Comparison of ENCODE assay signal across 13 cellular contexts in genomic region chr14:68665792-68666195, GRCh38.
A peak's percentile ranks its signal among the peaks of the same experiment; 100 is the strongest.
DNase-seq lines count a peak whose midpoint lies in the region; ATAC-seq, FAIRE-seq and TF ChIP-seq lines count a peak whose summit lies in the region.
"Had no signal": no experiment of that assay in that cellular context is flagged by ENCODE, and none has a peak within 500 bp of the region (broad histone marks: within the 10 kb centered on the region; RNA-seq: fewer than 3 reads in every experiment).

No MANE protein-coding gene starts in this region.

- ATAC-seq in GM12878, result no peak
- ATAC-seq in HG03108 (IDR thresholded peaks at IDR 0.05; ENCODE audit: unreplicated experiment), result no peak
- ATAC-seq in activated naive CD4-positive, alpha-beta T cell treated with anti-CD3 and anti-CD28 coated beads, Interleukin-2, amount 50 U/mL, for 72 hours, result no peak

- H3K9me3 ChIP-seq in GM12878 (replicated peaks; ENCODE audit: control insufficient read depth, insufficient read depth, low read length) (no peaks in the 10 kb centered on the region), mucosa of rectum (ENCODE audit: control insufficient read depth in 2 of 2, low read length in 2 of 2) (no peaks in the 10 kb centered on the region), thymus (ENCODE audit: control insufficient read depth) (no peaks in the 10 kb centered on the region)

- no TSS peak for BruUV-seq in GM12878 (replicated peaks; lab: Mats Ljungman, UMichigan)

- CTCF ChIA-PET in GM12878 (lab: Yijun Ruan, JAX), result interaction anchor here (0.5 to 4.5 kb wide), 7 partner anchors 10 to 153 kb away, joined by 3 to 19 read pairs (median 3); no protein-coding TSS in a partner anchor

- H2AFZ ChIP-seq in GM12878 (ENCODE audit: control insufficient read depth, low read depth, low read length), result no peak overlapping the region

- DNase-seq in NCI-H2107 treated with DMSO at 0.1 percent for 48 hours (lab: John Stamatoyannopoulos, UW; ENCODE audit: unreplicated experiment) (peak; percentile 78), GM12878 (ENCODE audit: low read depth, low spot score) (no peak), SKM-1 treated with dmso at 0.1 percent for 144 hours (lab: John Stamatoyannopoulos, UW; ENCODE audit: unreplicated experiment) (no peak), RKO (ENCODE audit: low spot score) (no peak)
- DNase-seq in activated naive CD4-positive, alpha-beta T cell treated with anti-CD3 and anti-CD28 coated beads, Interleukin-2, amount 50 U/mL, for 72 hours (ENCODE audit: low spot score in 2 of 2), result no peak
- DNase-seq: activated naive CD4-positive, alpha-beta T cell; naive thymus-derived CD8-positive, alpha-beta T cell; stimulated activated CD4-positive, alpha-beta T cell treated with anti-CD3 and anti-CD28 coated beads, Interleukin-4, amount 100 ng/mL, for 1 hour had no signal

- H3K36me3 Mint-ChIP-seq in activated naive CD4-positive, alpha-beta T cell treated with anti-CD3 and anti-CD28 coated beads, Interleukin-2, amount 50 U/mL, for 72 hours, result peaks cover 0 to 12% of the 10 kb centered on the region in 2 donors
- H3K36me3 Mint-ChIP-seq: naive thymus-derived CD8-positive, alpha-beta T cell had no signal

- in situ Hi-C loops in GM12878 (cut with MboI), result no loop called here

- TF ChIP-seq RAD21 in GM12878 (IDR thresholded peaks at IDR 0.05; ENCODE audit: insufficient read depth, low read depth, low read length), result no peak

- RAD21 ChIA-PET in GM12878 (lab: Charles Lee; ENCODE audit: unreplicated experiment), result interaction anchor here (0.8 to 1.3 kb wide), 6 partner anchors 12 to 420 kb away, joined by 3 to 5 read pairs (median 3); no protein-coding TSS in a partner anchor

- H3K4me1 ChIP-seq in GM12878 (ENCODE audit: control insufficient read depth, insufficient read depth, low read length), result peaks cover 22% of the 10 kb centered on the region
- H3K4me1 ChIP-seq in mucosa of rectum (ENCODE audit: control insufficient read depth in 2 of 2, insufficient read depth in 2 of 2, low read length in 2 of 2), result peaks cover 2 to 4% of the 10 kb centered on the region in 2 donors
- H3K4me1 ChIP-seq in thymus (ENCODE audit: control insufficient read depth, insufficient read depth, low read length), result no peaks in the 10 kb centered on the region

- peak; percentile 27 for FAIRE-seq in GM12878 (lab: Jason Lieb, UNC)
- FAIRE-seq: D721Med, GM12892 had no signal

- SMC1A ChIA-PET in GM12878 (lab: Charles Lee; ENCODE audit: uncharacterized antibody, unreplicated experiment), result interaction anchor here (0.7 to 5.0 kb wide), 9 partner anchors 9 to 417 kb away, joined by 3 to 34 read pairs (median 3); no protein-coding TSS in a partner anchor

- POLR2A ChIA-PET in GM12878 (lab: Charles Lee), result interaction anchor here (1.1 kb wide), 1 partner anchor 12 kb away, joined by 3 read pairs; no protein-coding TSS in a partner anchor

- TF ChIP-seq EP300 in GM12878 (IDR thresholded peaks at IDR 0.05; ENCODE audit: borderline replicate concordance in 1 of 2, control insufficient read depth in 1 of 2, low read depth in 2 of 2, low read length in 2 of 2), result no peak

- H3K4me3 ChIP-seq in GM12878, result no peak overlapping the region
- no peak overlapping the region for H3K4me3 ChIP-seq in mucosa of rectum (ENCODE audit: low read length in 2 of 2)
- no peak overlapping the region for H3K4me3 ChIP-seq in thymus (ENCODE audit: low read length)

- H3K36me3 ChIP-seq in GM12878 (ENCODE audit: control insufficient read depth in 2 of 2, insufficient read depth in 2 of 2, low read length in 1 of 2), result no peaks in the 10 kb centered on the region
- no peaks in the 10 kb centered on the region for H3K36me3 ChIP-seq in mucosa of rectum (ENCODE audit: control insufficient read depth in 2 of 2, insufficient read depth in 2 of 2, low read length in 2 of 2)
- no peaks in the 10 kb centered on the region for H3K36me3 ChIP-seq in thymus (ENCODE audit: control insufficient read depth, insufficient read depth)

- no peaks in the 10 kb centered on the region for H4K20me1 ChIP-seq in GM12878 (ENCODE audit: control insufficient read depth, insufficient read depth)

- no peak for TF ChIP-seq POLR2A in GM12878 (IDR thresholded peaks at IDR 0.05; ENCODE audit: low read depth, low read length)

- no peak overlapping the region for H3K27ac Mint-ChIP-seq in activated naive CD4-positive, alpha-beta T cell treated with anti-CD3 and anti-CD28 coated beads, Interleukin-2, amount 50 U/mL, for 72 hours

- no peaks in the 10 kb centered on the region for H3K27me3 ChIP-seq in GM12878 (replicated peaks in 1 of 2; ENCODE audit: control insufficient read depth in 2 of 2, insufficient read depth in 2 of 2, low read length in 1 of 2)
- H3K27me3 ChIP-seq in mucosa of rectum (ENCODE audit: control insufficient read depth in 2 of 2, insufficient read depth in 2 of 2, low read length in 2 of 2), result no peaks in the 10 kb centered on the region
- H3K27me3 ChIP-seq in thymus (ENCODE audit: control insufficient read depth, insufficient read depth), result no peaks in the 10 kb centered on the region

- H3K4me2 ChIP-seq in GM12878 (ENCODE audit: control insufficient read depth, insufficient read depth), result no peak overlapping the region

- TF ChIP-seq CTCF in GM12878 (IDR thresholded peaks at IDR 0.05 in 2 of 3, conservative IDR thresholded peaks at IDR 0.05 in 1 of 3; ENCODE audit: control insufficient read depth in 2 of 3, extremely low read depth in 1 of 3, insufficient read depth in 1 of 3, low read depth in 3 of 3, low read length in 3 of 3), result no peak

- H3K27ac ChIP-seq in GM12878 (ENCODE audit: control insufficient read depth, insufficient read depth), result no peak overlapping the region
- H3K27ac ChIP-seq in mucosa of rectum (ENCODE audit: low read depth in 2 of 2, low read length in 2 of 2), result peak overlapping the region; percentile 42 to 57
- H3K27ac ChIP-seq in thymus (ENCODE audit: low read depth), result peak overlapping the region; percentile 31

- intact Hi-C loops in GM12878 (cut with micrococcal nuclease; ENCODE audit: unreplicated experiment), result loop anchor here (2.0 kb wide), 1 partner anchor 121 kb away; no protein-coding TSS in a partner anchor

- H3K79me2 ChIP-seq in GM12878 (ENCODE audit: control insufficient read depth, insufficient read depth, low read length), result no peaks in the 10 kb centered on the region

- peaks cover 0 to 18% of the 10 kb centered on the region in 2 donors for H3K9me3 Mint-ChIP-seq in activated naive CD4-positive, alpha-beta T cell treated with anti-CD3 and anti-CD28 coated beads, Interleukin-2, amount 50 U/mL, for 72 hours
- H3K9me3 Mint-ChIP-seq: naive thymus-derived CD8-positive, alpha-beta T cell had no signal

- H3K9ac ChIP-seq in GM12878 (ENCODE audit: control insufficient read depth, insufficient read depth, low read length), result no peak overlapping the region
- no peak overlapping the region for H3K9ac ChIP-seq in mucosa of rectum (ENCODE audit: low read depth in 1 of 2, low read length in 2 of 2)

TF ChIP-seq in GM12878, 131 proteins besides CTCF, POLR2A, EP300 and RAD21 (continues in another document):
- no peak for TF ChIP-seq HCFC1 (IDR thresholded peaks at IDR 0.05; ENCODE audit: low read length)
- no peak for TF ChIP-seq SUPT20H (IDR thresholded peaks at IDR 0.05; ENCODE audit: borderline replicate concordance, control insufficient read depth, low read depth, low read length)
- TF ChIP-seq, protein P1, sequence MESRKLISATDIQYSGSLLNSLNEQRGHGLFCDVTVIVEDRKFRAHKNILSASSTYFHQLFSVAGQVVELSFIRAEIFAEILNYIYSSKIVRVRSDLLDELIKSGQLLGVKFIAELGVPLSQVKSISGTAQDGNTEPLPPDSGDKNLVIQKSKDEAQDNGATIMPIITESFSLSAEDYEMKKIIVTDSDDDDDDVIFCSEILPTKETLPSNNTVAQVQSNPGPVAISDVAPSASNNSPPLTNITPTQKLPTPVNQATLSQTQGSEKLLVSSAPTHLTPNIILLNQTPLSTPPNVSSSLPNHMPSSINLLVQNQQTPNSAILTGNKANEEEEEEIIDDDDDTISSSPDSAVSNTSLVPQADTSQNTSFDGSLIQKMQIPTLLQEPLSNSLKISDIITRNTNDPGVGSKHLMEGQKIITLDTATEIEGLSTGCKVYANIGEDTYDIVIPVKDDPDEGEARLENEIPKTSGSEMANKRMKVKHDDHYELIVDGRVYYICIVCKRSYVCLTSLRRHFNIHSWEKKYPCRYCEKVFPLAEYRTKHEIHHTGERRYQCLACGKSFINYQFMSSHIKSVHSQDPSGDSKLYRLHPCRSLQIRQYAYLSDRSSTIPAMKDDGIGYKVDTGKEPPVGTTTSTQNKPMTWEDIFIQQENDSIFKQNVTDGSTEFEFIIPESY (IDR thresholded peaks at IDR 0.05), result no peak
- no peak for TF ChIP-seq IRF5 (IDR thresholded peaks at IDR 0.05; ENCODE audit: borderline replicate concordance)
- TF ChIP-seq SREBF2 (IDR thresholded peaks at IDR 0.05; ENCODE audit: low read length), result no peak
- TF ChIP-seq STAT3 (IDR thresholded peaks at IDR 0.05; ENCODE audit: low read depth, low read length), result no peak
- no peak for TF ChIP-seq YY1 (IDR thresholded peaks at IDR 0.05; ENCODE audit: low read depth, low read length)
- TF ChIP-seq POLR2AphosphoS2 (IDR thresholded peaks at IDR 0.05; ENCODE audit: low read depth, low read length), result no peak
- no peak for TF ChIP-seq RB1 (IDR thresholded peaks at IDR 0.05; ENCODE audit: borderline replicate concordance)
- TF ChIP-seq RCOR1 (conservative IDR thresholded peaks at IDR 0.05; ENCODE audit: low read depth, low read length), result no peak
- TF ChIP-seq HDGF (IDR thresholded peaks at IDR 0.05), result no peak
